In genomic region chr6:89081423-89082322, GRCh38 we compare ENCODE assay signal across 1 cellular context.
TF ChIP-seq lines count a peak whose summit lies in the region.

No MANE protein-coding gene starts in this region.

TF ChIP-seq in K562, 482 proteins besides CTCF, POLR2A, EP300 and RAD21 (continued from another document and continues in another):
- TF ChIP-seq ZNF407 (IDR thresholded peaks at IDR 0.05; ENCODE audit: low read depth) (0 out of 2 replicates have a peak, but pooled peaks have one; percentile 50), HBP1 (CRISPR knock-in tag; IDR thresholded peaks at IDR 0.05) (no peak), ZNF184 (CRISPR knock-in tag; IDR thresholded peaks at IDR 0.05) (no peak), HNRNPK (IDR thresholded peaks at IDR 0.05; ENCODE audit: low read depth, low read length, poor library complexity, severe bottlenecking) (no peak), POLR2AphosphoS5 (IDR thresholded peaks at IDR 0.05; ENCODE audit: control insufficient read depth, insufficient read depth, low read depth, low read length) (peak; percentile 76), ZNF398 (CRISPR knock-in tag; IDR thresholded peaks at IDR 0.05) (no peak), TGIF2 (CRISPR knock-in tag; IDR thresholded peaks at IDR 0.05) (no peak), ZNF740 (CRISPR knock-in tag; IDR thresholded peaks at IDR 0.05) (peak; percentile 28; the same call in 1 of the 2 replicates), ZNF740 (tag; IDR thresholded peaks at IDR 0.05) (peak in 1 of 2 experiments; percentile 77; a peak in 2 of 4 replicates), ZNF140 (CRISPR knock-in tag; IDR thresholded peaks at IDR 0.05) (no peak), SRSF7 (optimal IDR thresholded peaks at IDR 0.05; ENCODE audit: low read depth, low read length) (no peak), USF1 (CRISPR knock-in tag; IDR thresholded peaks at IDR 0.05) (no peak), CCNT2 (IDR thresholded peaks at IDR 0.05; ENCODE audit: borderline replicate concordance, extremely low read depth, insufficient read length, low read depth, low read length) (peak; percentile 96), ZNF134 (CRISPR knock-in tag; conservative IDR thresholded peaks at IDR 0.05) (no peak), PHF20 (IDR thresholded peaks at IDR 0.05; ENCODE audit: partially characterized antibody) (peak; percentile 57), TFAM (CRISPR knock-in tag; conservative IDR thresholded peaks at IDR 0.05) (no peak), SIN3A (IDR thresholded peaks at IDR 0.05; ENCODE audit: borderline replicate concordance in 2 of 2, control insufficient read depth in 1 of 2, low read depth in 2 of 2, low read length in 2 of 2) (no peak), ID3 (CRISPR knock-in tag; IDR thresholded peaks at IDR 0.05) (no peak), ID3 (tag; IDR thresholded peaks at IDR 0.05) (0 out of 2 replicates have a peak, but pooled peaks have one; percentile 50), POLR3G (IDR thresholded peaks at IDR 0.05; ENCODE audit: extremely low read depth, insufficient read length, insufficient replicate concordance) (no peak), NRF1 (conservative IDR thresholded peaks at IDR 0.05 in 1 of 2, IDR thresholded peaks at IDR 0.05 in 1 of 2) (peak; percentile 70 to 75), CREB3L1 (IDR thresholded peaks at IDR 0.05; ENCODE audit: borderline replicate concordance, low read depth) (no peak), FOS (IDR thresholded peaks at IDR 0.05; ENCODE audit: extremely low read depth, insufficient read length) (peak; percentile 33), SRSF3 (IDR thresholded peaks at IDR 0.05; ENCODE audit: insufficient read depth, low read length) (no peak), MCM7 (IDR thresholded peaks at IDR 0.05) (no peak), YBX1 (IDR thresholded peaks at IDR 0.05) (no peak), PCBP1 (IDR thresholded peaks at IDR 0.05; ENCODE audit: low read depth, low read length, poor library complexity, severe bottlenecking) (peak; percentile 83), NFXL1 (CRISPR knock-in tag; IDR thresholded peaks at IDR 0.05) (no peak), ZNF282 (CRISPR knock-in tag; IDR thresholded peaks at IDR 0.05) (0 out of 2 replicates have a peak, but pooled peaks have one; percentile 29), ETV6 (IDR thresholded peaks at IDR 0.05; ENCODE audit: borderline replicate concordance in 1 of 2, low read depth in 2 of 2, low read length in 1 of 2) (no peak; a peak in 1 of 4 replicates), ETV6 (CRISPR knock-in tag; IDR thresholded peaks at IDR 0.05; ENCODE audit: borderline replicate concordance) (0 out of 2 replicates have a peak, but pooled peaks have one; percentile 42), PTTG1 (tag; IDR thresholded peaks at IDR 0.05; ENCODE audit: low read depth) (no peak), THAP12 (CRISPR knock-in tag; IDR thresholded peaks at IDR 0.05) (peak; percentile 81; the same call in 1 of the 2 replicates), KDM2B (CRISPR knock-in tag; IDR thresholded peaks at IDR 0.05) (peak; percentile 61; the same call in 1 of the 2 replicates), HLTF (IDR thresholded peaks at IDR 0.05) (0 out of 2 replicates have a peak, but pooled peaks have one; percentile 40), CBFA2T2 (conservative IDR thresholded peaks at IDR 0.05) (no peak), BCOR (IDR thresholded peaks at IDR 0.05) (peak; percentile 21; the same call in 1 of the 2 replicates), FOXP4 (CRISPR knock-in tag; IDR thresholded peaks at IDR 0.05; ENCODE audit: borderline replicate concordance) (peak; percentile 62; the same call in 1 of the 2 replicates)
